In the genomic region with DNA sequence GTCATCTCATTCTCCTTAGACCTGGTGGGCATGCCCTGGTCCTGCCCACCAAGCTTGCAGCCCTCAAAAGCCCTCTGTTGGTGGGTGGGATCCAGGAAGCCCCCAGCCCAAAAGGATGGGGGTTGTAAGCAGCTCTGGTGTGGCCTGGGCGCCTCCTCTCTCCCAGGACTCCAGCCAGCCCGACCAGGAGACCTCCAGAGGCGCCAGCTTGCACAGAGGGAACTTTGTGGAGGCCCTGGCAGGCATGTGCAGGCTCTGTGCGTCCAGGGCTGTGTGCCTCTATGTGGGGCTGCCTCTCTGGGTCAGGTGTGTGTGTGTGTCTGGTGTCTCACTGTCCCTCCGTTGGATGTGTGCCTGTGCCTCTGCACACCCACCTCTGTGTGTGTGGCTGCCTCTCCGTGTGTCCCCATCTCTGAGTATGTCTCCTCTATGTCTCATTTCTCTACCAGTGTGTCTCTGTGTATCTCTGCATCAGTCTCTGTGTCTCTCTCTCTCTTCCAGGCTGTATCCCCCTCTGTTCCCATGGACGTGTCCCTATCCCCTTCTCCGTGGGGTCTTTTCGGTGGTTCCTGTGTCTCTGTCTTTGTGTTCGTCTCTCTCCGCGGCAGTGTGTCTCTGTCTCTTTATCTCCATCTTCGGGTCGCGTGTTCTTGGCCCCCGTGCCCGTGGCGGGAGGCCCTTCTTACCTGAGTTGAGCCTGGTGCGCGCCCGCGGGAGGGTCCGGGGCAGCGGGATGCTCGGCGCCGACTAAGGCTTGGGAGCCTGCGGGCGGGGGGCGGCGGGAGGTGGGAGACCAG, we compare ENCODE assay signal across 8 cellular contexts. TPM values are rescaled to one million over a fixed set of nuclear protein-coding genes. Genes with fewer than 3 reads are reported as not detected.
DNase-seq lines count a peak whose midpoint lies in the region; ATAC-seq and TF ChIP-seq lines count a peak whose summit lies in the region.

No MANE protein-coding gene starts in this region.

- H3K9me3 ChIP-seq in OCI-LY7 (ENCODE audit: low read length) (no peaks in the 10 kb centered on the region), ovary (no peaks in the 10 kb centered on the region)

- H3K27ac ChIP-seq in OCI-LY7 (ENCODE audit: low read depth, low read length, poor library complexity, severe bottlenecking), result no peak overlapping the region
- H3K27ac ChIP-seq in ovary, result no peak overlapping the region

- ATAC-seq in GM19395 (IDR thresholded peaks at IDR 0.05; ENCODE audit: unreplicated experiment) (peak; percentile 13), GM21576 (IDR thresholded peaks at IDR 0.05; ENCODE audit: unreplicated experiment) (no peak)

- H3K4me1 ChIP-seq in OCI-LY7 (ENCODE audit: insufficient read depth, low read length, poor library complexity, severe bottlenecking) (peaks cover 12% of the 10 kb centered on the region), ovary (ENCODE audit: insufficient read depth) (peaks cover 5% of the 10 kb centered on the region)

- no peaks in the 10 kb centered on the region for H3K36me3 ChIP-seq in OCI-LY7 (ENCODE audit: insufficient read depth, low read length)
- H3K36me3 ChIP-seq in ovary, result no peaks in the 10 kb centered on the region

- intact Hi-C loops in OCI-LY7 (cut with micrococcal nuclease; ENCODE audit: unreplicated experiment), result no loop called here
- intact Hi-C loops in ovary (cut with DNase I), result no loop called here

- no peak for TF ChIP-seq EP300 in ovary (IDR thresholded peaks at IDR 0.05)

- DNase-seq in OCI-LY7 (ENCODE audit: low spot score), result no peak
- no peak for DNase-seq in epithelial cell of proximal tubule (ENCODE audit: low read depth)
- peak in 2 of 5 donors; percentile 34 to 38 for DNase-seq in ovary
- no peak for DNase-seq in RPMI8226
- no peak for DNase-seq in NCI-H187 (lab: John Stamatoyannopoulos, UW)
- no peak for DNase-seq in NCI-H2227 (lab: John Stamatoyannopoulos, UW; ENCODE audit: unreplicated experiment)

- CTCF ChIA-PET in OCI-LY7 (lab: Charles Lee; ENCODE audit: unreplicated experiment), result no interaction called here

- TF ChIP-seq CTCF in OCI-LY7 (conservative IDR thresholded peaks at IDR 0.05; ENCODE audit: low read length) (no peak), epithelial cell of proximal tubule (conservative IDR thresholded peaks at IDR 0.05; ENCODE audit: low read depth, low read length) (no peak), ovary (IDR thresholded peaks at IDR 0.05) (no peak)

- H3K27me3 ChIP-seq in ovary, result no peaks in the 10 kb centered on the region

- BruUV-seq in OCI-LY7 (replicated peaks; lab: Mats Ljungman, UMichigan), result no TSS peak

- H3K9me2 ChIP-seq in OCI-LY7 (ENCODE audit: insufficient read depth, low read length), result no peaks in the 10 kb centered on the region

- TF ChIP-seq POLR2A in ovary (IDR thresholded peaks at IDR 0.05), result no peak

- POLR2A ChIA-PET in OCI-LY7 (lab: Charles Lee), result no interaction called here

- peak overlapping the region; percentile 62 for H3K4me3 ChIP-seq in OCI-LY7 (ENCODE audit: low read depth, low read length, poor library complexity, severe bottlenecking)
- peak overlapping the region; percentile 44 for H3K4me3 ChIP-seq in epithelial cell of proximal tubule (ENCODE audit: low read depth, low read length)
- peak overlapping the region; percentile 28 for H3K4me3 ChIP-seq in ovary

- peak overlapping the region; percentile 70; the same call in 1 of the 2 replicates for H2AFZ ChIP-seq in OCI-LY7 (ENCODE audit: low read length)

- H4K20me1 ChIP-seq in OCI-LY7 (ENCODE audit: insufficient read depth, low read length), result no peaks in the 10 kb centered on the region

- no peaks in the 10 kb centered on the region for H3K79me2 ChIP-seq in OCI-LY7 (ENCODE audit: insufficient read depth, low read depth, low read length)

- 16 to 20% (median 19%) methylated on average over 25 to 31 of the region's 31 CpGs for WGBS in ovary, 3 donors

- peak overlapping the region; percentile 95 for H3K4me2 ChIP-seq in OCI-LY7 (ENCODE audit: low read length)

RNA-seq across cellular contexts. Expression of a gene that starts 0.5 kb away (rescaled TPM):
- total RNA-seq in OCI-LY7 (2014; rRNA removed; shearing (Covaris generic)), result not detected in 2 replicates
- total RNA-seq in OCI-LY7 (2022), result 0.46 and 0.91 TPM in 2 replicates
- total RNA-seq in epithelial cell of proximal tubule, result 0.22 and 0.75 TPM in 2 replicates
- total RNA-seq in ovary, result under 1 TPM in 6 of 7 donors, not detected in 1; 0.22 to 0.56 (median 0.29) TPM
- under 1 TPM in 1 of 2 donors, not detected in 1; 0.87 TPM for polyA plus RNA-seq in ovary
